Comparison of ENCODE assay signal across 17 cellular contexts in the genomic region with DNA sequence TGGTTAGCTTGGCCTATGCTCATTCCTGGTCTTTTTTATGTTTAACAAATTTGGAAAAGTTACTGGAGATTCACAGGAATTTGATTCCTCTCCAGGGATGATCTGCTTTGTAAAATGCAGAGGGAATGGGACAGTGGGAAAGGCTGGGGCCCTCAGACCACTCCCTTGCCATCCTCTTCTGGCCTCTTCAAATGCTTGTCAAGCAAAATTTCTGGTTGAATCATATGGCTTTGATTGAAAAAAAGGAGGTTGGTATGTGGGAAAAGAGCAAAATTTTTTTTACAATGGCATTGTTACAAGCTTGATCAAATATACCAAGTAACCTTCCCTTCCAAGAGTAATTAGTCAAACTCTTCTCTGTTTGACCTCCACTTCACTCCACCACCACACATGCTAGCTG.
"Had no signal": no experiment of that assay in that cellular context is flagged by ENCODE, and none has a peak within 500 bp of the region (broad histone marks: within the 10 kb centered on the region; RNA-seq: fewer than 3 reads in every experiment).

No MANE protein-coding gene starts in this region.

- H3K9me3 Mint-ChIP-seq: brain; stimulated activated naive CD8-positive, alpha-beta T cell treated with anti-CD3 and anti-CD28 coated beads, Interleukin-15, amount 100 ng/mL, for 72 hours had no signal

- DNase-seq: activated naive CD8-positive, alpha-beta T cell treated with anti-CD3 and anti-CD28 coated beads, Interleukin-2, amount 10 ng/mL, durations not matched to agents 7 days and 5 days; colonic mucosa; gastrocnemius medialis; head of caudate nucleus; kidney; left lung; stimulated activated CD4-positive, alpha-beta T cell treated with anti-CD3 and anti-CD28 coated beads, Interleukin-2, amount 100 ng/mL, for 24 hours; WERI-Rb-1 had no signal

- H3K27me3 ChIP-seq: colonic mucosa, gastrocnemius medialis, left lung, right atrium auricular region, suprapubic skin had no signal

- H3K36me3 ChIP-seq: colonic mucosa, gastrocnemius medialis, left lung, prostate gland, right atrium auricular region, suprapubic skin, WERI-Rb-1 had no signal

- H3K4me3 ChIP-seq: colonic mucosa, gastrocnemius medialis, left lung, prostate gland, right atrium auricular region, suprapubic skin had no signal

- H3K27ac Mint-ChIP-seq: type B pancreatic cell had no signal

- H3K27ac ChIP-seq: colonic mucosa, gastrocnemius medialis, left lung, prostate gland, right atrium auricular region, suprapubic skin, WERI-Rb-1 had no signal

- H3K4me3 Mint-ChIP-seq: activated CD4-positive, alpha-beta T cell treated with anti-CD3 and anti-CD28 coated beads for 36 hours; brain; mesothelial cell of epicardium; neural crest cell; type B pancreatic cell had no signal

- H3K9me3 ChIP-seq: colonic mucosa, gastrocnemius medialis, left lung, prostate gland, right atrium auricular region, suprapubic skin had no signal

- ATAC-seq: gastrocnemius medialis had no signal

- H3K4me1 ChIP-seq: colonic mucosa had no signal

- H3K36me3 Mint-ChIP-seq: brain, mesothelial cell of epicardium, type B pancreatic cell had no signal

- H3K27me3 Mint-ChIP-seq: brain, type B pancreatic cell had no signal
